8 cellular contexts compared by ENCODE assay signal in the genomic region with DNA sequence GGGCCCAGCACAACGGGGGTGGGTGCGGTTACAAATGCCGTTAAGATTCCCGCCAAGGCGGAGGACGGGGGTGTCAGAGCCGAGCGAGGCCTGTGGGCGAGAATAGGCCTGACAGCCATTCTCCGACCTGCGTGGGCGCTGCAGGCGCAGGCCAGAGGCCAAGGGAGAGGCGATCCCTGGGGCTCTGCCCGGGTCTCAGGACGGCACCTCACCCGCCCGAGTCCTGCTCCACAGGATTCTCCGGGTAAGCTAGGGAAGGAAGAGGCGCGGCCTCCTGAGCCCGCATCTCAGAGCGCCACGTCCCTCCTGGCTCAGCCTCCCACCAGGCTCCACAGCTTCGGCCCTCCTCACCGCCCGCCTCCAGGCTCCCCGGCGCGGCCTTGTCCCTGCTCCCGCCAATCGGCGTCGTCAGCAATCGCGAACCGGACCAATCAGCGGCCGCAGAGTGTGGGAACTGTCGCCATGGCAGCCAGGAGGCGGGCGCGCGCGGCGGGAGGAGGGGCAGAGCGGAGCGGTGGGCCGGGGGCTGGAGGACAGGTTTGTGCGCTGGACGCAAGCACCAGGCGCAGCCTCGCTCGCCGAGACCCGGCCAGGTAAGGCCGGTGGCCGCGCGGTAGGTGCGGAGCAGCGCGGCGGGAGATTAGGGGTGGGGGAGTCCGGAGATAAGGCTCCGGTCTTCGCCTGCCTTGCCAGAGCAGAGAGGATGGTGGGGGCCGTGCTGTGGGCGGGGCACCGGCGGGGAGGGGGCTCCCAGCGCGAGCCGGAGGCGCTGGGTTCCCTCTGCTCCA. TPM values are rescaled to one million over a fixed set of nuclear protein-coding genes. Genes with fewer than 3 reads are reported as not detected.
A peak's percentile ranks its signal among the peaks of the same experiment; 100 is the strongest.
DNase-seq lines count a peak whose midpoint lies in the region; ATAC-seq and TF ChIP-seq lines count a peak whose summit lies in the region.

A gene (plus strand): TSS at position 504 of the 788 bp plus-strand sequence. CDS start 18,585 bp downstream, outside the sequence.

- H3K36me3 ChIP-seq in H7 (replicated peaks; ENCODE audit: control insufficient read depth, insufficient read depth, low read length), result no peaks in the 10 kb centered on the region

- H3K9me3 Mint-ChIP-seq in natural killer cell treated with Interleukin-12 subunit alpha and Interleukin-12 subunit beta and Interleukin-15 and Interleukin-18, amount 100 ng/mL, for 72 hours, result no peaks in the 10 kb centered on the region

- peaks cover 3% of the 10 kb centered on the region for H3K27me3 ChIP-seq in H7 (ENCODE audit: control insufficient read depth, insufficient read depth, low read length)

- no peaks in the 10 kb centered on the region for H3K36me3 Mint-ChIP-seq in natural killer cell treated with Interleukin-12 subunit alpha and Interleukin-12 subunit beta and Interleukin-15 and Interleukin-18, amount 100 ng/mL, for 72 hours

- DNase-seq in ELF-1 (ENCODE audit: low read depth, low spot score) (peak; percentile 98), H7 (peak; percentile 97), M059J (ENCODE audit: low read depth) (peak; percentile 96), SHP77 (lab: John Stamatoyannopoulos, UW) (peak; percentile 76 to 83), fibroblast of pulmonary artery (ENCODE audit: low read depth) (peak; percentile 96)
- DNase-seq in activated effector memory CD4-positive, alpha-beta T cell treated with Interleukin-2 at 50 U/mL for 16 hours, result peak; percentile 93
- peak; percentile 97 for DNase-seq in natural killer cell treated with Interleukin-12 subunit alpha and Interleukin-12 subunit beta and Interleukin-15 and Interleukin-18, amount 100 ng/mL, for 72 hours (ENCODE audit: low spot score)
- peak; percentile 97 for DNase-seq in stimulated activated naive CD8-positive, alpha-beta T cell treated with anti-CD3 and anti-CD28 coated beads, Interleukin-15, Interleukin-2, amounts not matched to agents 100 U/mL and 50 U/mL, for 24 hours

- peaks cover 24 to 25% of the 10 kb centered on the region in 2 donors for H3K4me1 Mint-ChIP-seq in natural killer cell treated with Interleukin-12 subunit alpha and Interleukin-12 subunit beta and Interleukin-15 and Interleukin-18, amount 100 ng/mL, for 72 hours (ENCODE audit: low read depth in 2 of 2)

- peak within 1 kb of the TSS; percentile 93 for H3K4me3 Mint-ChIP-seq in natural killer cell treated with Interleukin-12 subunit alpha and Interleukin-12 subunit beta and Interleukin-15 and Interleukin-18, amount 100 ng/mL, for 72 hours

- peak within 1 kb of the TSS; percentile 69 to 94 for H3K27ac Mint-ChIP-seq in natural killer cell treated with Interleukin-12 subunit alpha and Interleukin-12 subunit beta and Interleukin-15 and Interleukin-18, amount 100 ng/mL, for 72 hours

- H3K4me3 ChIP-seq in H7 (ENCODE audit: insufficient read depth, low read depth, low read length) (peak within 1 kb of the TSS; percentile 79), fibroblast of pulmonary artery (replicated peaks; ENCODE audit: low read depth, low read length) (peak within 1 kb of the TSS; percentile 87)

- H3K27me3 Mint-ChIP-seq in natural killer cell treated with Interleukin-12 subunit alpha and Interleukin-12 subunit beta and Interleukin-15 and Interleukin-18, amount 100 ng/mL, for 72 hours, result peaks cover 0 to 2% of the 10 kb centered on the region in 2 donors

- TF ChIP-seq CTCF in fibroblast of pulmonary artery (IDR thresholded peaks at IDR 0.05; ENCODE audit: low read length, missing control alignments), result no peak

- ATAC-seq in natural killer cell treated with Interleukin-12 subunit alpha and Interleukin-12 subunit beta and Interleukin-15 and Interleukin-18, amount 100 ng/mL, for 72 hours, result peak; percentile 98
- ATAC-seq in stimulated activated naive CD8-positive, alpha-beta T cell treated with anti-CD3 and anti-CD28 coated beads, Interleukin-15, Interleukin-2, amounts not matched to agents 100 U/mL and 50 U/mL, for 24 hours, result peak; percentile 94

RNA-seq across cellular contexts. Expression of the gene that starts here (rescaled TPM):
- total RNA-seq in H7 (2014; rRNA removed; shearing (Covaris generic)), result 4.1 and 4.9 TPM in 2 replicates
- total RNA-seq in M059J (2014; rRNA removed; shearing (Covaris generic)), result 126 and 173 TPM in 2 replicates
- total RNA-seq in natural killer cell treated with Interleukin-12 subunit alpha and Interleukin-12 subunit beta and Interleukin-15 and Interleukin-18, amount 100 ng/mL, for 72 hours, result 10 to 100 TPM; 43.6 to 50.4 TPM

Comparison
In these comparisons a context has a peak if more than half of its experiments do, and no peak if none do; other contexts are left out.
1. Peak in every context shown above with its lines: DNase-seq, ATAC-seq and H3K4me3 ChIP-seq.